1 cellular context compared by ENCODE assay signal in the genomic region with DNA sequence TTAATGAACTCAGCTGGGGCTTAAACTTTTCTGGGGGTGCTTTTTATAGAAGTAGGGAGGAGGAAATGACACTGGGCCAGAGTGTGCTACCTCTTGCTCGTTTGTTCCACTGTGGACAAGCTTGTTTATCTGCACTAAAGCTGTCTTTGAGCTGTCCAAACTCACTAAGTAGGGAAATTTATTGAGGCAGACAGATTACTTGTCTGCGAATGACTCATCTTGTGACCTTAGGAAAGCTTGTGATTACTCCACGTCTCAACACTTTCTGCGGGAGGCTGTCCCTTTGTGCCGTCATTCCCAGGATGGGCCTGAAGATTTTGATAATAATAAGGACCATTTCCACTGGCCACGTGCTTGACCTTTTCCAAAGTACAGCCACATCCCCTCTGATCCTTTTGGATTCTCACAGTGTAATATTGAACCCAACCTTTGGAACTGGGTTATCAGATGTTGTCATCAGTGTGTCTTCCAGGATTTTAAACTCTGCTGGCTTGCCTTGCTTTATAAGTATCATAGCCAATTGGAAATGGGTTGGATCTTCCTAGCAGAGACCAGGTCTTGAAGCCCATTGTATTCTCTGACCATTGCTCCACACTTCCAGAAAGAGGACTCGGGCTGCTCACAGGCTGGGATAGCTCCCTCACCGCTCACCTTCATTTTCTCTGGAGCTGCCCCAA.
TF ChIP-seq lines count a peak whose summit lies in the region.

No MANE protein-coding gene starts in this region.

TF ChIP-seq in GM23338, 12 proteins besides CTCF, POLR2A, EP300 and RAD21 (continued from another document):
- TF ChIP-seq NANOG (IDR thresholded peaks at IDR 0.05; ENCODE audit: borderline replicate concordance) = no peak
- no peak for TF ChIP-seq ZNF114 (CRISPR knock-in tag; IDR thresholded peaks at IDR 0.05)
- TF ChIP-seq JUNB (IDR thresholded peaks at IDR 0.05; ENCODE audit: unreplicated experiment) = no peak
